Comparison of ENCODE assay signal across 17 cellular contexts in genomic region chr14:101174980-101175606, GRCh38.
A peak's percentile ranks its signal among the peaks of the same experiment; 100 is the strongest.
DNase-seq lines count a peak whose midpoint lies in the region; ATAC-seq and TF ChIP-seq lines count a peak whose summit lies in the region.
"Had no signal": no experiment of that assay in that cellular context is flagged by ENCODE, and none has a peak within 500 bp of the region (broad histone marks: within the 10 kb centered on the region; RNA-seq: fewer than 3 reads in every experiment).

No MANE protein-coding gene starts in this region.

- H3K36me3 Mint-ChIP-seq in endodermal cell (ENCODE audit: low read depth) = no peaks in the 10 kb centered on the region
- H3K36me3 Mint-ChIP-seq: IgD-negative memory B cell had no signal

- H3K4me3 ChIP-seq in endodermal cell (ENCODE audit: low read length) = no peak overlapping the region
- H3K4me3 ChIP-seq: mucosa of descending colon, ovary, testis had no signal

- H3K27ac Mint-ChIP-seq in endodermal cell = no peak overlapping the region
- H3K27ac Mint-ChIP-seq: activated CD8-positive, alpha-beta T cell treated with anti-CD3 and anti-CD28 coated beads for 36 hours; activated naive CD8-positive, alpha-beta T cell treated with anti-CD3 and anti-CD28 coated beads, Interleukin-2, amount 50 U/mL, for 24 hours; IgD-negative memory B cell had no signal

- TF ChIP-seq CTCF in GM13976 (IDR thresholded peaks at IDR 0.05; ENCODE audit: borderline replicate concordance, control extremely low read depth, extremely low read depth, insufficient read depth, missing control alignments) (no peak), endodermal cell (conservative IDR thresholded peaks at IDR 0.05) (no peak)

- no peaks in the 10 kb centered on the region for H3K27me3 ChIP-seq in endodermal cell (ENCODE audit: control insufficient read depth, insufficient read depth, low read length, poor library complexity, severe bottlenecking)
- H3K27me3 ChIP-seq: ovary, testis had no signal

- in situ Hi-C loops in GM13976 (cut with MboI; ENCODE audit: low sequenced_read_pairs, unreplicated experiment) = no loop called here

- no peak overlapping the region for H3K4me3 Mint-ChIP-seq in endodermal cell
- H3K4me3 Mint-ChIP-seq: activated CD8-positive, alpha-beta T cell treated with anti-CD3 and anti-CD28 coated beads for 36 hours; activated naive CD8-positive, alpha-beta T cell treated with anti-CD3 and anti-CD28 coated beads, Interleukin-2, amount 50 U/mL, for 24 hours; IgD-negative memory B cell had no signal

- H3K36me3 ChIP-seq in endodermal cell (ENCODE audit: control insufficient read depth, insufficient read depth, low read length) = no peaks in the 10 kb centered on the region
- H3K36me3 ChIP-seq: ovary had no signal

- H3K9me3 ChIP-seq in endodermal cell (ENCODE audit: control insufficient read depth, low read length) = peaks cover 11% of the 10 kb centered on the region
- H3K9me3 ChIP-seq: mucosa of descending colon, ovary, testis had no signal

- H3K27me3 Mint-ChIP-seq in endodermal cell (ENCODE audit: insufficient read depth) = no peaks in the 10 kb centered on the region
- H3K27me3 Mint-ChIP-seq: activated naive CD8-positive, alpha-beta T cell treated with anti-CD3 and anti-CD28 coated beads, Interleukin-2, amount 50 U/mL, for 24 hours had no signal

- H3K9me3 Mint-ChIP-seq in endodermal cell = peaks cover 23% of the 10 kb centered on the region
- H3K9me3 Mint-ChIP-seq: activated naive CD8-positive, alpha-beta T cell treated with anti-CD3 and anti-CD28 coated beads, Interleukin-2, amount 50 U/mL, for 24 hours had no signal

- intact Hi-C loops in left colon (cut with DNase I, micrococcal nuclease) = no loop called here

- peak; percentile 19 for ATAC-seq in left colon
- no peak for ATAC-seq in GM21381 (IDR thresholded peaks at IDR 0.05; ENCODE audit: unreplicated experiment)
- ATAC-seq: activated CD8-positive, alpha-beta T cell treated with anti-CD3 and anti-CD28 coated beads for 36 hours; activated naive CD8-positive, alpha-beta T cell treated with anti-CD3 and anti-CD28 coated beads, Interleukin-2, amount 50 U/mL, for 24 hours; mucosa of descending colon; PC-3 had no signal

- no peak overlapping the region for H3K27ac ChIP-seq in endodermal cell (ENCODE audit: low read depth, low read length)
- H3K27ac ChIP-seq: ovary, testis had no signal

- WGBS in endodermal cell (ENCODE audit: insufficient coverage in 1 of 2, insufficient read length in 1 of 2), 2 experiments = 93 to 100% methylated on average over 5 to 9 of the region's 9 CpGs

- no peaks in the 10 kb centered on the region for H3K4me1 Mint-ChIP-seq in endodermal cell
- H3K4me1 Mint-ChIP-seq: activated naive CD8-positive, alpha-beta T cell treated with anti-CD3 and anti-CD28 coated beads, Interleukin-2, amount 50 U/mL, for 24 hours; IgD-negative memory B cell had no signal

- DNase-seq in COR-L47 (lab: John Stamatoyannopoulos, UW) = peak; percentile 48
- DNase-seq in GM13976 (ENCODE audit: low spot score) = peak; percentile 5
- peak; percentile 73 for DNase-seq in NCI-H69 (lab: John Stamatoyannopoulos, UW)
- DNase-seq in left colon = no peak
- no peak for DNase-seq in endodermal cell
- no peak for DNase-seq in DMS114 treated with DMSO at 0.1 percent for 48 hours (lab: John Stamatoyannopoulos, UW; ENCODE audit: unreplicated experiment)
- no peak for DNase-seq in activated CD4-positive, alpha-beta T cell treated with anti-CD3 and anti-CD28 coated beads, Interleukin-2, amount 50 U/mL, for 4 hours
- DNase-seq: activated CD8-positive, alpha-beta T cell treated with anti-CD3 and anti-CD28 coated beads for 36 hours; activated naive CD8-positive, alpha-beta T cell treated with anti-CD3 and anti-CD28 coated beads, Interleukin-2, amount 50 U/mL, for 24 hours; DMS 273 treated with DMSO at 0.1 percent for 48 hours; effector CD8-positive, alpha-beta T cell; mucosa of descending colon; PC-3; testis had no signal

- no peaks in the 10 kb centered on the region for H3K4me1 ChIP-seq in endodermal cell (ENCODE audit: control insufficient read depth, insufficient read depth, low read length)
- H3K4me1 ChIP-seq: testis had no signal

- H3K9ac ChIP-seq in endodermal cell (ENCODE audit: extremely low read depth, low read length, poor library complexity, severe bottlenecking) = no peak overlapping the region

Comparison
In these comparisons a context has a peak if more than half of its experiments do, and no peak if none do; other contexts are left out.
1. DNase-seq: peak in COR-L47 (single experiment), GM13976 (single experiment) and NCI-H69 (single experiment); none in left colon (0 of 2), endodermal cell (single experiment), DMS114 treated with DMSO at 0.1 percent for 48 hours (single experiment) and activated CD4-positive, alpha-beta T cell treated with anti-CD3 and anti-CD28 coated beads, Interleukin-2, amount 50 U/mL, for 4 hours (0 of 2).